8 cellular contexts compared by ENCODE assay signal in the genomic region with DNA sequence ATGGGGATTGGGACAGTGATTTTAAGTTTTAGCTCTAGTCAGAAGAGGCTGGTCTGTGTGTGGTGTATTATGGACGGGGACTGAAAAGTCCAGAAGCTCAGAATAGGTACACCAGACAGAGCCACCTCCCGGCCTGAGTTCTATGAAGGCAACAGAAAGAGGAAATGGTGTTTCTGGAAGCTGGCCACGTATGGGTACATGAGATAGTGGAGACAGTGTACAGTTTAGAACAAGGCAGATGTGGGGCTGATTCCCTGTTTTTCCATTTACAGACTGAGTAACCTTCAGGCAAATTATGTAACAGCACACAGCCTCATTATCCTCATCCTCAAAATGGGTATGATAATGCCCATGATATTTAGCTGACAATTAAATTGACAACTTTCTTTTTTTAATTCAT. TPM values are rescaled to one million over a fixed set of nuclear protein-coding genes. Genes with fewer than 3 reads are reported as not detected.
DNase-seq lines count a peak whose midpoint lies in the region; ATAC-seq and TF ChIP-seq lines count a peak whose summit lies in the region.

No MANE protein-coding gene starts in this region.

- H3K9me3 ChIP-seq in ascending aorta = no peaks in the 10 kb centered on the region

- no peak for DNase-seq in T-helper 1 cell
- DNase-seq in RPMI8226 = peak; percentile 65
- no peak for DNase-seq in fibroblast of pulmonary artery (ENCODE audit: low read depth)
- no peak for DNase-seq in ascending aorta (ENCODE audit: low spot score in 2 of 2)
- no peak for DNase-seq in NCI-H748 (lab: John Stamatoyannopoulos, UW; ENCODE audit: unreplicated experiment)

- intact Hi-C loops in ascending aorta (cut with DNase I) = loop anchor here (5.0 kb wide), 2 partner anchors 180 to 465 kb away; partner anchors contain the start of genes C19orf84 and CTU1

- TF ChIP-seq CTCF in fibroblast of pulmonary artery (IDR thresholded peaks at IDR 0.05; ENCODE audit: low read length, missing control alignments) = no peak
- no peak for TF ChIP-seq CTCF in ascending aorta (IDR thresholded peaks at IDR 0.05)

- peaks cover 25% of the 10 kb centered on the region for H3K36me3 Mint-ChIP-seq in T-helper 1 cell treated with Interleukin-12 subunit alpha and Interleukin-12 subunit beta and Interleukin-4 antibody, amounts not matched to agents 30 μg/mL and 1 μg/mL, for 36 hours (ENCODE audit: low read depth)
- H3K36me3 Mint-ChIP-seq in stimulated activated memory B cell treated with anti-CD40 and anti-IgM and Interleukin-4, amounts not matched to agents 10 μg/mL and 1 μg/mL and 100 μg/mL, for 72 hours = peaks cover 24% of the 10 kb centered on the region

- H3K4me3 ChIP-seq in fibroblast of pulmonary artery (replicated peaks; ENCODE audit: low read depth, low read length) (peak overlapping the region; percentile 81), ascending aorta (peak overlapping the region in 1 of 2 donors; percentile 94)

- no peaks in the 10 kb centered on the region for H3K27me3 ChIP-seq in ascending aorta

- H3K27ac ChIP-seq in ascending aorta = no peak overlapping the region

- H3K27me3 Mint-ChIP-seq in T-helper 1 cell treated with Interleukin-12 subunit alpha and Interleukin-12 subunit beta and Interleukin-4 antibody, amounts not matched to agents 30 μg/mL and 1 μg/mL, for 36 hours (ENCODE audit: low read depth) = peaks cover 18% of the 10 kb centered on the region
- no peaks in the 10 kb centered on the region for H3K27me3 Mint-ChIP-seq in stimulated activated memory B cell treated with anti-CD40 and anti-IgM and Interleukin-4, amounts not matched to agents 10 μg/mL and 1 μg/mL and 100 μg/mL, for 72 hours

- ATAC-seq in stimulated activated memory B cell treated with anti-CD40 and anti-IgM and Interleukin-4, amounts not matched to agents 10 μg/mL and 1 μg/mL and 100 μg/mL, for 72 hours = peak; percentile 58
- ATAC-seq in GM19035 (IDR thresholded peaks at IDR 0.05; ENCODE audit: unreplicated experiment) = no peak

- H3K27ac Mint-ChIP-seq in T-helper 1 cell treated with Interleukin-12 subunit alpha and Interleukin-12 subunit beta and Interleukin-4 antibody, amounts not matched to agents 30 μg/mL and 1 μg/mL, for 36 hours = no peak overlapping the region
- H3K27ac Mint-ChIP-seq in stimulated activated memory B cell treated with anti-CD40 and anti-IgM and Interleukin-4, amounts not matched to agents 10 μg/mL and 1 μg/mL and 100 μg/mL, for 72 hours = peak overlapping the region; percentile 87

- peaks cover 9% of the 10 kb centered on the region for H3K9me3 Mint-ChIP-seq in T-helper 1 cell treated with Interleukin-12 subunit alpha and Interleukin-12 subunit beta and Interleukin-4 antibody, amounts not matched to agents 30 μg/mL and 1 μg/mL, for 36 hours
- H3K9me3 Mint-ChIP-seq in stimulated activated memory B cell treated with anti-CD40 and anti-IgM and Interleukin-4, amounts not matched to agents 10 μg/mL and 1 μg/mL and 100 μg/mL, for 72 hours = no peaks in the 10 kb centered on the region

- peaks cover 22% of the 10 kb centered on the region for H3K4me1 Mint-ChIP-seq in T-helper 1 cell treated with Interleukin-12 subunit alpha and Interleukin-12 subunit beta and Interleukin-4 antibody, amounts not matched to agents 30 μg/mL and 1 μg/mL, for 36 hours (ENCODE audit: low read depth)
- peaks cover 42% of the 10 kb centered on the region for H3K4me1 Mint-ChIP-seq in stimulated activated memory B cell treated with anti-CD40 and anti-IgM and Interleukin-4, amounts not matched to agents 10 μg/mL and 1 μg/mL and 100 μg/mL, for 72 hours

- peaks cover 0 to 12% of the 10 kb centered on the region in 2 donors for H3K4me1 ChIP-seq in ascending aorta

- peaks cover 10 to 32% of the 10 kb centered on the region in 2 donors for H3K36me3 ChIP-seq in ascending aorta

- peak overlapping the region; percentile 97 for H3K4me3 Mint-ChIP-seq in T-helper 1 cell treated with Interleukin-12 subunit alpha and Interleukin-12 subunit beta and Interleukin-4 antibody, amounts not matched to agents 30 μg/mL and 1 μg/mL, for 36 hours
- peak overlapping the region; percentile 99 for H3K4me3 Mint-ChIP-seq in stimulated activated memory B cell treated with anti-CD40 and anti-IgM and Interleukin-4, amounts not matched to agents 10 μg/mL and 1 μg/mL and 100 μg/mL, for 72 hours

RNA-seq across cellular contexts. Expression of gene ZNF175, which starts 1.3 kb away (rescaled TPM):
- total RNA-seq in ascending aorta = 6.1 TPM

RNA-seq across cellular contexts. Expression of gene SIGLEC6, which starts 40.9 kb away (rescaled TPM):
- total RNA-seq in ascending aorta = 6.6 TPM

RNA-seq across cellular contexts. Expression of gene SIGLEC5, which starts 57.8 kb away (rescaled TPM):
- total RNA-seq in ascending aorta = not detected
